31 cellular contexts compared by ENCODE assay signal in genomic region chr6:33195304-33196022, GRCh38. TPM values are rescaled to one million over a fixed set of nuclear protein-coding genes. Genes with fewer than 3 reads are reported as not detected.
DNase-seq lines count a peak whose midpoint lies in the region; ATAC-seq, FAIRE-seq and TF ChIP-seq lines count a peak whose summit lies in the region.
"Had no signal": no experiment of that assay in that cellular context is flagged by ENCODE, and none has a peak within 500 bp of the region (broad histone marks: within the 10 kb centered on the region; RNA-seq: fewer than 3 reads in every experiment).

No MANE protein-coding gene starts in this region.

- no peak overlapping the region for H3K4me3 ChIP-seq in K562
- H3K4me3 ChIP-seq: coronary artery, esophagus muscularis mucosa, heart left ventricle, mucosa of descending colon, pancreas, tibial artery had no signal

- FAIRE-seq in K562 (lab: Jason Lieb, UNC), result no peak
- FAIRE-seq: pancreas, small intestine had no signal

- peaks cover 26% of the 10 kb centered on the region for H3K79me2 ChIP-seq in K562 (ENCODE audit: control insufficient read depth, insufficient read depth, low read length)

- H3K4me1 Mint-ChIP-seq in activated T-cell treated with anti-CD3 and anti-CD28 coated beads, Interleukin-2, amount 50 U/mL, for 24 hours (ENCODE audit: low read depth), result peaks cover 50% of the 10 kb centered on the region
- peaks cover 75% of the 10 kb centered on the region for H3K4me1 Mint-ChIP-seq in neural crest cell
- peaks cover 31 to 36% of the 10 kb centered on the region in 2 donors for H3K4me1 Mint-ChIP-seq in effector memory CD8-positive, alpha-beta T cell (ENCODE audit: low read depth in 2 of 2)

- H4K20me1 ChIP-seq in K562 (replicated peaks; ENCODE audit: control insufficient read depth, insufficient read depth, low read length), result peaks cover 6% of the 10 kb centered on the region; the same call in 1 of the 2 replicates

- TF ChIP-seq POLR2A in K562 (conservative IDR thresholded peaks at IDR 0.05), result no peak

- no peak overlapping the region for H3K27ac ChIP-seq in K562 (ENCODE audit: extremely low read depth, low read depth, low read length)
- H3K27ac ChIP-seq: coronary artery, esophagus muscularis mucosa, foreskin keratinocyte, pancreas, tibial artery had no signal

- no peaks in the 10 kb centered on the region for H3K9me3 Mint-ChIP-seq in activated T-cell treated with anti-CD3 and anti-CD28 coated beads, Interleukin-2, amount 50 U/mL, for 24 hours
- no peaks in the 10 kb centered on the region for H3K9me3 Mint-ChIP-seq in neural crest cell
- no peaks in the 10 kb centered on the region for H3K9me3 Mint-ChIP-seq in effector memory CD8-positive, alpha-beta T cell
- H3K9me3 Mint-ChIP-seq: activated T-cell treated with anti-CD3 and anti-CD28 coated beads, Interleukin-2, amount 50 U/mL, for 4 hours; natural killer cell treated with Interleukin-12 subunit alpha and Interleukin-12 subunit beta and Interleukin-15 and Interleukin-18, amount 100 ng/mL, for 72 hours; stimulated activated naive CD8-positive, alpha-beta T cell treated with anti-CD3 and anti-CD28 coated beads, Interleukin-15, Interleukin-2, amounts not matched to agents 100 ng/mL and 50 ng/mL, for 24 hours had no signal

- H3K27me3 ChIP-seq in K562 (ENCODE audit: control insufficient read depth in 2 of 2, insufficient read depth in 2 of 2, low read length in 2 of 2), result peaks cover 11% of the 10 kb centered on the region in 2 experiments; a peak in 4 of 5 replicates
- H3K27me3 ChIP-seq: pancreas had no signal

- TF ChIP-seq CTCF in K562 (IDR thresholded peaks at IDR 0.05 in 2 of 3, conservative IDR thresholded peaks at IDR 0.05 in 1 of 3; ENCODE audit: insufficient read depth in 2 of 3, low read depth in 1 of 3, low read length in 3 of 3) (no peak), neural crest cell (conservative IDR thresholded peaks at IDR 0.05) (no peak)

- H3K9me1 ChIP-seq in K562 (ENCODE audit: control insufficient read depth, insufficient read depth, low read length), result peaks cover 7% of the 10 kb centered on the region

- H3K4me1 ChIP-seq in K562 (replicated peaks in 1 of 2; ENCODE audit: control insufficient read depth in 2 of 2, insufficient read depth in 2 of 2, low read length in 2 of 2), result peaks cover 17 to 34% of the 10 kb centered on the region in 2 experiments; a peak in 4 of 5 replicates
- H3K4me1 ChIP-seq: foreskin keratinocyte had no signal

- no peak overlapping the region for H2AFZ ChIP-seq in K562 (ENCODE audit: low read depth, low read length)

- peak overlapping the region in 1 of 2 experiments; percentile 57; a peak in 1 of 4 replicates for H3K9ac ChIP-seq in K562 (ENCODE audit: insufficient read depth in 1 of 2, low read depth in 2 of 2, low read length in 2 of 2)

- in situ Hi-C loops in K562 (cut with MboI), result no loop called here

- no peaks in the 10 kb centered on the region for H3K9me3 ChIP-seq in K562 (replicated peaks; ENCODE audit: control insufficient read depth, insufficient read depth, low read depth, low read length)
- H3K9me3 ChIP-seq: esophagus muscularis mucosa, heart left ventricle, mucosa of descending colon, pancreas, tibial artery had no signal

- no peak overlapping the region for H3K4me2 ChIP-seq in K562 (ENCODE audit: insufficient read depth, low read length)

- H3K36me3 Mint-ChIP-seq in activated T-cell treated with anti-CD3 and anti-CD28 coated beads, Interleukin-2, amount 50 U/mL, for 24 hours (ENCODE audit: low read depth), result peaks cover 61% of the 10 kb centered on the region
- peaks cover 15% of the 10 kb centered on the region for H3K36me3 Mint-ChIP-seq in neural crest cell (ENCODE audit: low read depth)
- peaks cover 46% of the 10 kb centered on the region for H3K36me3 Mint-ChIP-seq in effector memory CD8-positive, alpha-beta T cell (ENCODE audit: insufficient read depth)

- intact Hi-C loops in K562 (cut with micrococcal nuclease), result loop anchor here (2.0 kb wide), 1 partner anchor 35 kb away; no protein-coding TSS in a partner anchor

- no peak for TF ChIP-seq EP300 in K562 (IDR thresholded peaks at IDR 0.05; ENCODE audit: low read length)

- no peak for ATAC-seq in K562
- ATAC-seq in effector memory CD8-positive, alpha-beta T cell (replicated peaks), result no peak
- ATAC-seq: activated CD4-positive, alpha-beta T cell treated with anti-CD3 and anti-CD28 coated beads for 36 hours; activated T-cell treated with anti-CD3 and anti-CD28 coated beads, Interleukin-2, amount 50 U/mL, for 4 hours; foreskin keratinocyte; HCT116; heart left ventricle; mucosa of descending colon; natural killer cell treated with Interleukin-12 subunit alpha and Interleukin-12 subunit beta and Interleukin-15 and Interleukin-18, amount 100 ng/mL, for 72 hours; pancreas had no signal

- POLR2A ChIA-PET in K562 (lab: Yijun Ruan, JAX), result interaction anchor here (1.1 kb wide), 1 partner anchor 8 kb away, joined by 4 read pairs; no protein-coding TSS in a partner anchor

- H3K27ac Mint-ChIP-seq in activated T-cell treated with anti-CD3 and anti-CD28 coated beads, Interleukin-2, amount 50 U/mL, for 24 hours, result peak overlapping the region; percentile 63
- H3K27ac Mint-ChIP-seq in neural crest cell (ENCODE audit: unreplicated experiment), result peak overlapping the region; percentile 76
- no peak overlapping the region for H3K27ac Mint-ChIP-seq in effector memory CD8-positive, alpha-beta T cell
- H3K27ac Mint-ChIP-seq: activated CD4-positive, alpha-beta T cell treated with anti-CD3 and anti-CD28 coated beads for 36 hours; CD4-positive, CD25-positive, alpha-beta regulatory T cell; natural killer cell treated with Interleukin-12 subunit alpha and Interleukin-12 subunit beta and Interleukin-15 and Interleukin-18, amount 100 ng/mL, for 72 hours; stimulated activated naive CD8-positive, alpha-beta T cell treated with anti-CD3 and anti-CD28 coated beads, Interleukin-15, Interleukin-2, amounts not matched to agents 100 ng/mL and 50 ng/mL, for 24 hours had no signal

- DNase-seq in activated T-cell treated with anti-CD3 and anti-CD28 coated beads, Interleukin-2, amount 50 U/mL, for 24 hours, result no peak
- no peak for DNase-seq in activated T-cell treated with anti-CD3 and anti-CD28 coated beads, Interleukin-2, amount 50 U/mL, for 1 hour
- DNase-seq in K562 (ENCODE audit: extremely low read depth in 1 of 4, low spot score in 3 of 4) (peak in 3 of 4 experiments; percentile 55 to 59 (median 56)), neural crest cell (ENCODE audit: low read depth, low spot score) (no peak), NCI-H1092 (lab: John Stamatoyannopoulos, UW) (no peak)
- DNase-seq in effector memory CD8-positive, alpha-beta T cell, result no peak
- DNase-seq: 8988T; activated CD4-positive, alpha-beta T cell treated with anti-CD3 and anti-CD28 coated beads for 36 hours; activated T-cell treated with anti-CD3 and anti-CD28 coated beads, Interleukin-2, amount 50 U/mL, for 4 hours; anterior cingulate cortex; CD4-positive, CD25-positive, alpha-beta regulatory T cell; effector memory CD4-positive, alpha-beta T cell; foreskin keratinocyte; KG1; kidney glomerular epithelial cell; MM.1S; NCI-H1417 treated with DMSO at 0.1 percent for 48 hours; NCI-H2081 treated with DMSO at 0.1 percent for 48 hours; NCI-H748 treated with DMSO at 0.1 percent for 48 hours; retina; small intestine; T-helper 2 cell; tibial artery had no signal

- no TSS peak for BruUV-seq in K562 (replicated peaks; lab: Mats Ljungman, UMichigan)

- 76% methylated on average over 14 of the region's 14 CpGs for WGBS in K562 (ENCODE audit: insufficient coverage, low coverage, missing lambda C conversion rate)

- CTCF ChIA-PET in K562 (lab: Yijun Ruan, JAX; ENCODE audit: low intra/inter-chr PET ratio), result interaction anchor here (0.6 kb wide), 3 partner anchors 69 to 199 kb away, joined by 3 read pairs; no protein-coding TSS in a partner anchor

- H3K27me3 Mint-ChIP-seq in activated T-cell treated with anti-CD3 and anti-CD28 coated beads, Interleukin-2, amount 50 U/mL, for 24 hours, result peaks cover 15% of the 10 kb centered on the region
- peaks cover 30% of the 10 kb centered on the region for H3K27me3 Mint-ChIP-seq in neural crest cell (ENCODE audit: low read depth)
- peaks cover 22 to 23% of the 10 kb centered on the region in 2 donors for H3K27me3 Mint-ChIP-seq in effector memory CD8-positive, alpha-beta T cell

- TF ChIP-seq RAD21 in K562 (CRISPR knock-in tag; conservative IDR thresholded peaks at IDR 0.05 in 1 of 2, IDR thresholded peaks at IDR 0.05 in 1 of 2), result no peak

- no peak overlapping the region for H3K4me3 Mint-ChIP-seq in activated T-cell treated with anti-CD3 and anti-CD28 coated beads, Interleukin-2, amount 50 U/mL, for 24 hours
- H3K4me3 Mint-ChIP-seq in neural crest cell, result peak overlapping the region; percentile 64
- H3K4me3 Mint-ChIP-seq in effector memory CD8-positive, alpha-beta T cell, result no peak overlapping the region
- H3K4me3 Mint-ChIP-seq: activated CD4-positive, alpha-beta T cell treated with anti-CD3 and anti-CD28 coated beads for 36 hours; activated T-cell treated with anti-CD3 and anti-CD28 coated beads, Interleukin-2, amount 50 U/mL, for 4 hours; natural killer cell treated with Interleukin-12 subunit alpha and Interleukin-12 subunit beta and Interleukin-15 and Interleukin-18, amount 100 ng/mL, for 72 hours; stimulated activated naive CD8-positive, alpha-beta T cell treated with anti-CD3 and anti-CD28 coated beads, Interleukin-15, Interleukin-2, amounts not matched to agents 100 ng/mL and 50 ng/mL, for 24 hours had no signal

- peaks cover 35% of the 10 kb centered on the region; the same call in 2 of the 3 replicates for H3K36me3 ChIP-seq in K562 (ENCODE audit: control insufficient read depth, insufficient read depth, low read length)

RNA-seq across cellular contexts. Expression of gene COL11A2, which starts 3.2 kb away (rescaled TPM):
- 0.30 and 2.2 TPM in 2 replicates for total RNA-seq in K562 (2011; cell fraction: chromatin; rRNA removed; ENCODE audit: low replicate concordance)
- 0.83 and 1.1 TPM in 2 replicates for total RNA-seq in K562 (2011; cell fraction: nucleolus; rRNA removed)
- total RNA-seq in K562 (2011; cell fraction: nucleoplasm; rRNA removed), result 0.92 and 0.95 TPM in 2 replicates
- total RNA-seq in K562 (2014; rRNA removed) (0.05 and 0.37 TPM in 2 replicates), K562 (2014; rRNA removed; fragmentation: Illumina TruSeq; extraction: Trizol) (0.04 TPM in 1 of 2 replicates, not detected in the other), K562 (2015; rRNA removed; fragmentation: Illumina TruSeq; extraction: Trizol) (0.15 and 0.22 TPM in 2 replicates), K562 (2021) (0.16 and 0.35 TPM in 2 replicates), neural crest cell (4.2 and 5.9 TPM in 2 replicates)
- polyA plus RNA-seq in K562 (2011; rRNA removed) (0.13 and 0.61 TPM in 2 replicates), K562 (2014; fragmentation: Illumina TruSeq; extraction: Trizol) (0.06 and 0.11 TPM in 2 replicates), K562 (2014; fragmentation: Nextera tagmentation; extraction: Ambion mirVana) (under 1 TPM in 1 of 2 experiments, not detected in 1; 0.04 TPM), K562 (2014; rRNA removed) (0.19 and 0.32 TPM in 2 replicates)
- polyA plus RNA-seq in K562 (2011; cell fraction: cytosol; rRNA removed), result 0.13 and 0.15 TPM in 2 replicates
- 2.1 and 3.4 TPM in 2 replicates for polyA plus RNA-seq in K562 (2011; cell fraction: nucleus; rRNA removed)
- polyA plus RNA-seq in K562 (2012), result 0.26 and 1.00 TPM in 2 replicates
- not detected in 2 replicates for polyA minus RNA-seq in K562 (2011; rRNA and poly(A)+ RNA removed)
- not detected in 2 replicates for polyA minus RNA-seq in K562 (2011; cell fraction: cytosol; rRNA and poly(A)+ RNA removed)
- 0.27 and 0.89 TPM in 2 replicates for polyA minus RNA-seq in K562 (2011; cell fraction: nucleus; rRNA and poly(A)+ RNA removed)

RNA-seq across cellular contexts. Expression of gene RXRB, which starts 5.0 kb away (rescaled TPM):
- 106 and 228 TPM in 2 replicates for total RNA-seq in K562 (2011; cell fraction: chromatin; rRNA removed; ENCODE audit: low replicate concordance)
- total RNA-seq in K562 (2011; cell fraction: nucleolus; rRNA removed), result 118 and 121 TPM in 2 replicates
- 116 TPM in 2 replicates for total RNA-seq in K562 (2011; cell fraction: nucleoplasm; rRNA removed)
- total RNA-seq in K562 (2014; rRNA removed) (18.4 and 18.9 TPM in 2 replicates), K562 (2014; rRNA removed; fragmentation: Illumina TruSeq; extraction: Trizol) (8.5 and 9.7 TPM in 2 replicates), K562 (2015; rRNA removed; fragmentation: Illumina TruSeq; extraction: Trizol) (13.2 and 14.6 TPM in 2 replicates), K562 (2021) (30.3 and 33.9 TPM in 2 replicates), neural crest cell (31.8 and 33.1 TPM in 2 replicates)
- polyA plus RNA-seq in K562 (2011; rRNA removed) (32.6 and 57.5 TPM in 2 replicates), K562 (2014; fragmentation: Illumina TruSeq; extraction: Trizol) (28.4 and 29.9 TPM in 2 replicates), K562 (2014; fragmentation: Nextera tagmentation; extraction: Ambion mirVana) (1 to 10 TPM in 1 of 2 experiments, under 1 TPM in 1; 0.76 to 2.1 TPM), K562 (2014; rRNA removed) (25.8 and 35.5 TPM in 2 replicates)
- polyA plus RNA-seq in K562 (2011; cell fraction: cytosol; rRNA removed), result 26.3 and 30.2 TPM in 2 replicates
- polyA plus RNA-seq in K562 (2011; cell fraction: nucleus; rRNA removed), result 207 and 268 TPM in 2 replicates
- 32.0 and 41.3 TPM in 2 replicates for polyA plus RNA-seq in K562 (2012)
- polyA minus RNA-seq in K562 (2011; rRNA and poly(A)+ RNA removed), result 26.8 and 31.2 TPM in 2 replicates
- 16.5 and 20.0 TPM in 2 replicates for polyA minus RNA-seq in K562 (2011; cell fraction: cytosol; rRNA and poly(A)+ RNA removed)
- 24.8 and 43.4 TPM in 2 replicates for polyA minus RNA-seq in K562 (2011; cell fraction: nucleus; rRNA and poly(A)+ RNA removed)

RNA-seq across cellular contexts. Expression of gene SLC39A7, which starts 5.2 kb away (rescaled TPM):
- total RNA-seq in K562 (2011; cell fraction: chromatin; rRNA removed; ENCODE audit: low replicate concordance), result 181 and 256 TPM in 2 replicates
- 225 and 235 TPM in 2 replicates for total RNA-seq in K562 (2011; cell fraction: nucleolus; rRNA removed)
- total RNA-seq in K562 (2011; cell fraction: nucleoplasm; rRNA removed), result 285 and 295 TPM in 2 replicates
- total RNA-seq in K562 (2014; rRNA removed) (154 and 161 TPM in 2 replicates), K562 (2014; rRNA removed; fragmentation: Illumina TruSeq; extraction: Trizol) (112 and 117 TPM in 2 replicates), K562 (2015; rRNA removed; fragmentation: Illumina TruSeq; extraction: Trizol) (121 and 122 TPM in 2 replicates), K562 (2021) (133 and 159 TPM in 2 replicates), neural crest cell (95.7 and 103 TPM in 2 replicates)
- polyA plus RNA-seq in K562 (2011; rRNA removed) (112 and 116 TPM in 2 replicates), K562 (2014; fragmentation: Illumina TruSeq; extraction: Trizol) (169 and 222 TPM in 2 replicates), K562 (2014; fragmentation: Nextera tagmentation; extraction: Ambion mirVana) (10 to 100 TPM; 21.7 to 23.5 TPM), K562 (2014; rRNA removed) (150 and 169 TPM in 2 replicates)
- polyA plus RNA-seq in K562 (2011; cell fraction: cytosol; rRNA removed), result 129 and 140 TPM in 2 replicates
- 120 and 135 TPM in 2 replicates for polyA plus RNA-seq in K562 (2011; cell fraction: nucleus; rRNA removed)
- 150 and 152 TPM in 2 replicates for polyA plus RNA-seq in K562 (2012)
- polyA minus RNA-seq in K562 (2011; rRNA and poly(A)+ RNA removed), result 85.9 and 92.0 TPM in 2 replicates
- 44.7 and 50.8 TPM in 2 replicates for polyA minus RNA-seq in K562 (2011; cell fraction: cytosol; rRNA and poly(A)+ RNA removed)
- polyA minus RNA-seq in K562 (2011; cell fraction: nucleus; rRNA and poly(A)+ RNA removed), result 42.8 and 74.4 TPM in 2 replicates

RNA-seq across cellular contexts. Expression of gene HSD17B8, which starts 9.0 kb away (rescaled TPM):
- 8.8 and 25.7 TPM in 2 replicates for total RNA-seq in K562 (2011; cell fraction: chromatin; rRNA removed; ENCODE audit: low replicate concordance)
- 26.0 and 28.7 TPM in 2 replicates for total RNA-seq in K562 (2011; cell fraction: nucleolus; rRNA removed)
- 17.3 and 18.1 TPM in 2 replicates for total RNA-seq in K562 (2011; cell fraction: nucleoplasm; rRNA removed)
- 32.5 and 38.9 TPM in 2 replicates for total RNA-seq in K562 (2014; rRNA removed)
- total RNA-seq in K562 (2014; rRNA removed; fragmentation: Illumina TruSeq; extraction: Trizol), result 12.4 and 14.2 TPM in 2 replicates
- 8.1 and 10.0 TPM in 2 replicates for total RNA-seq in K562 (2015; rRNA removed; fragmentation: Illumina TruSeq; extraction: Trizol)
- total RNA-seq in K562 (2021), result 20.5 and 22.0 TPM in 2 replicates
- 15.6 and 30.3 TPM in 2 replicates for polyA plus RNA-seq in K562 (2011; rRNA removed)
- 20.6 and 74.0 TPM in 2 replicates for polyA plus RNA-seq in K562 (2011; cell fraction: cytosol; rRNA removed)
- 30.2 and 58.4 TPM in 2 replicates for polyA plus RNA-seq in K562 (2011; cell fraction: nucleus; rRNA removed)
- polyA plus RNA-seq in K562 (2012), result 19.8 and 22.7 TPM in 2 replicates
- 10.3 and 13.6 TPM in 2 replicates for polyA plus RNA-seq in K562 (2014; fragmentation: Illumina TruSeq; extraction: Trizol)
- polyA plus RNA-seq in K562 (2014; fragmentation: Nextera tagmentation; extraction: Ambion mirVana), result 1 to 10 TPM; 3.7 to 4.7 TPM
- 35.2 and 37.3 TPM in 2 replicates for polyA plus RNA-seq in K562 (2014; rRNA removed)
- polyA minus RNA-seq in K562 (2011; rRNA and poly(A)+ RNA removed), result 6.8 and 15.1 TPM in 2 replicates
- 1.5 and 8.9 TPM in 2 replicates for polyA minus RNA-seq in K562 (2011; cell fraction: cytosol; rRNA and poly(A)+ RNA removed)
- 7.9 and 9.8 TPM in 2 replicates for polyA minus RNA-seq in K562 (2011; cell fraction: nucleus; rRNA and poly(A)+ RNA removed)
- 3.3 and 4.4 TPM in 2 replicates for total RNA-seq in neural crest cell

RNA-seq across cellular contexts. Expression of gene RING1, which starts 12.8 kb away (rescaled TPM):
- 19.1 and 48.9 TPM in 2 replicates for total RNA-seq in K562 (2011; cell fraction: chromatin; rRNA removed; ENCODE audit: low replicate concordance)
- total RNA-seq in K562 (2011; cell fraction: nucleolus; rRNA removed), result 35.5 and 38.2 TPM in 2 replicates
- 24.5 and 29.3 TPM in 2 replicates for total RNA-seq in K562 (2011; cell fraction: nucleoplasm; rRNA removed)
- total RNA-seq in K562 (2014; rRNA removed) (40.2 and 50.0 TPM in 2 replicates), K562 (2014; rRNA removed; fragmentation: Illumina TruSeq; extraction: Trizol) (24.6 and 27.5 TPM in 2 replicates), K562 (2015; rRNA removed; fragmentation: Illumina TruSeq; extraction: Trizol) (32.8 and 36.9 TPM in 2 replicates), K562 (2021) (45.2 and 52.0 TPM in 2 replicates), neural crest cell (61.2 and 61.7 TPM in 2 replicates)
- polyA plus RNA-seq in K562 (2011; rRNA removed) (28.7 and 32.3 TPM in 2 replicates), K562 (2014; fragmentation: Illumina TruSeq; extraction: Trizol) (44.2 and 45.4 TPM in 2 replicates), K562 (2014; fragmentation: Nextera tagmentation; extraction: Ambion mirVana) (1 to 10 TPM; 4.2 to 4.8 TPM), K562 (2014; rRNA removed) (54.4 and 59.1 TPM in 2 replicates)
- polyA plus RNA-seq in K562 (2011; cell fraction: cytosol; rRNA removed), result 32.0 and 49.7 TPM in 2 replicates
- polyA plus RNA-seq in K562 (2011; cell fraction: nucleus; rRNA removed), result 71.2 and 99.4 TPM in 2 replicates
- polyA plus RNA-seq in K562 (2012), result 53.8 and 61.3 TPM in 2 replicates
- 9.4 and 21.5 TPM in 2 replicates for polyA minus RNA-seq in K562 (2011; rRNA and poly(A)+ RNA removed)
- 13.9 and 17.4 TPM in 2 replicates for polyA minus RNA-seq in K562 (2011; cell fraction: cytosol; rRNA and poly(A)+ RNA removed)
- polyA minus RNA-seq in K562 (2011; cell fraction: nucleus; rRNA and poly(A)+ RNA removed), result 5.3 and 8.9 TPM in 2 replicates

Comparison
In these comparisons a context has a peak if more than half of its experiments do, and no peak if none do; other contexts are left out.
1. DNase-seq: peak in K562 (3 of 4); none in activated T-cell treated with anti-CD3 and anti-CD28 coated beads, Interleukin-2, amount 50 U/mL, for 24 hours (single experiment), activated T-cell treated with anti-CD3 and anti-CD28 coated beads, Interleukin-2, amount 50 U/mL, for 1 hour (single experiment), neural crest cell (single experiment), effector memory CD8-positive, alpha-beta T cell (0 of 3) and NCI-H1092 (single experiment).
2. H3K27ac Mint-ChIP-seq: peak in activated T-cell treated with anti-CD3 and anti-CD28 coated beads, Interleukin-2, amount 50 U/mL, for 24 hours (single experiment) and neural crest cell (single experiment); none in effector memory CD8-positive, alpha-beta T cell (0 of 2).